ENCODE assay signal across 8 cellular contexts in genomic region chr17:64984776-64985521, GRCh38.
DNase-seq lines count a peak whose midpoint lies in the region; ATAC-seq and TF ChIP-seq lines count a peak whose summit lies in the region.

No MANE protein-coding gene starts in this region.

- peaks cover 5% of the 10 kb centered on the region for H3K9me3 Mint-ChIP-seq in activated T-helper 1 cell treated with anti-CD3 and anti-CD28 coated beads, Interleukin-12 subunit alpha, Interleukin-12 subunit beta, Interleukin-2, Interleukin-4 antibody, amounts not matched to agents 30 ng/mL and 10 ng/mL and 1 ng/mL, durations not matched to agents 14 hours and 24 hours and 36 hours
- H3K9me3 Mint-ChIP-seq in stimulated activated naive CD8-positive, alpha-beta T cell treated with anti-CD3 and anti-CD28 coated beads, Interleukin-15, amount 100 ng/mL, for 72 hours = peaks cover 6 to 8% of the 10 kb centered on the region in 2 donors

- peak; percentile 27 for ATAC-seq in stimulated activated naive CD8-positive, alpha-beta T cell treated with anti-CD3 and anti-CD28 coated beads, Interleukin-15, amount 100 ng/mL, for 72 hours
- ATAC-seq in GM21737 (IDR thresholded peaks at IDR 0.05; ENCODE audit: unreplicated experiment) (no peak), HG03196 (IDR thresholded peaks at IDR 0.05; ENCODE audit: unreplicated experiment) (no peak)

- DNase-seq in A172 (ENCODE audit: low spot score) = peak; percentile 49
- peak; percentile 36 for DNase-seq in LNCaP clone FGC (ENCODE audit: low read depth)
- peak; percentile 44 for DNase-seq in activated T-helper 1 cell treated with anti-CD3 and anti-CD28 coated beads, Interleukin-12 subunit alpha, Interleukin-12 subunit beta, Interleukin-2, Interleukin-4 antibody, amounts not matched to agents 30 ng/mL and 10 ng/mL and 1 ng/mL, durations not matched to agents 14 hours and 24 hours and 36 hours (ENCODE audit: low spot score)
- peak; percentile 72 for DNase-seq in iris pigment epithelial cell (ENCODE audit: low read depth)
- peak; percentile 35 to 44 for DNase-seq in stimulated activated naive CD8-positive, alpha-beta T cell treated with anti-CD3 and anti-CD28 coated beads, Interleukin-15, amount 100 ng/mL, for 72 hours
- no peak for DNase-seq in SW 1271 (lab: John Stamatoyannopoulos, UW)

- peak overlapping the region; percentile 99 for H3K27ac Mint-ChIP-seq in activated T-helper 1 cell treated with anti-CD3 and anti-CD28 coated beads, Interleukin-12 subunit alpha, Interleukin-12 subunit beta, Interleukin-2, Interleukin-4 antibody, amounts not matched to agents 30 ng/mL and 10 ng/mL and 1 ng/mL, durations not matched to agents 14 hours and 24 hours and 36 hours
- H3K27ac Mint-ChIP-seq in stimulated activated naive CD8-positive, alpha-beta T cell treated with anti-CD3 and anti-CD28 coated beads, Interleukin-15, amount 100 ng/mL, for 72 hours = peak overlapping the region; percentile 97 to 99

- no peak overlapping the region for H3K4me3 ChIP-seq in LNCaP clone FGC (ENCODE audit: low read depth, low read length)

- intact Hi-C loops in activated T-helper 1 cell treated with anti-CD3 and anti-CD28 coated beads, Interleukin-12 subunit alpha, Interleukin-12 subunit beta, Interleukin-2, Interleukin-4 antibody, amounts not matched to agents 30 ng/mL and 10 ng/mL and 1 ng/mL, durations not matched to agents 14 hours and 24 hours and 36 hours (cut with micrococcal nuclease) = loop anchor here (1.0 to 5.0 kb wide), 8 partner anchors 11 to 197 kb away; no protein-coding TSS in a partner anchor

- peaks cover 47% of the 10 kb centered on the region for H3K4me1 Mint-ChIP-seq in activated T-helper 1 cell treated with anti-CD3 and anti-CD28 coated beads, Interleukin-12 subunit alpha, Interleukin-12 subunit beta, Interleukin-2, Interleukin-4 antibody, amounts not matched to agents 30 ng/mL and 10 ng/mL and 1 ng/mL, durations not matched to agents 14 hours and 24 hours and 36 hours (ENCODE audit: low read depth)
- H3K4me1 Mint-ChIP-seq in stimulated activated naive CD8-positive, alpha-beta T cell treated with anti-CD3 and anti-CD28 coated beads, Interleukin-15, amount 100 ng/mL, for 72 hours = peaks cover 61% of the 10 kb centered on the region

- TF ChIP-seq CTCF in LNCaP clone FGC (IDR thresholded peaks at IDR 0.05; ENCODE audit: control insufficient read depth, extremely low read depth, insufficient read depth) = no peak

- H3K4me3 Mint-ChIP-seq in activated T-helper 1 cell treated with anti-CD3 and anti-CD28 coated beads, Interleukin-12 subunit alpha, Interleukin-12 subunit beta, Interleukin-2, Interleukin-4 antibody, amounts not matched to agents 30 ng/mL and 10 ng/mL and 1 ng/mL, durations not matched to agents 14 hours and 24 hours and 36 hours = peak overlapping the region; percentile 82
- H3K4me3 Mint-ChIP-seq in stimulated activated naive CD8-positive, alpha-beta T cell treated with anti-CD3 and anti-CD28 coated beads, Interleukin-15, amount 100 ng/mL, for 72 hours = peak overlapping the region; percentile 85 to 93

- peaks cover 4% of the 10 kb centered on the region for H3K36me3 Mint-ChIP-seq in activated T-helper 1 cell treated with anti-CD3 and anti-CD28 coated beads, Interleukin-12 subunit alpha, Interleukin-12 subunit beta, Interleukin-2, Interleukin-4 antibody, amounts not matched to agents 30 ng/mL and 10 ng/mL and 1 ng/mL, durations not matched to agents 14 hours and 24 hours and 36 hours (ENCODE audit: low read depth)

- H3K27me3 Mint-ChIP-seq in activated T-helper 1 cell treated with anti-CD3 and anti-CD28 coated beads, Interleukin-12 subunit alpha, Interleukin-12 subunit beta, Interleukin-2, Interleukin-4 antibody, amounts not matched to agents 30 ng/mL and 10 ng/mL and 1 ng/mL, durations not matched to agents 14 hours and 24 hours and 36 hours (ENCODE audit: insufficient read depth) = no peaks in the 10 kb centered on the region
- no peaks in the 10 kb centered on the region for H3K27me3 Mint-ChIP-seq in stimulated activated naive CD8-positive, alpha-beta T cell treated with anti-CD3 and anti-CD28 coated beads, Interleukin-15, amount 100 ng/mL, for 72 hours

Comparison
In these comparisons a context has a peak if more than half of its experiments do, and no peak if none do; other contexts are left out.
1. DNase-seq: peak in A172 (single experiment), LNCaP clone FGC (single experiment), activated T-helper 1 cell treated with anti-CD3 and anti-CD28 coated beads, Interleukin-12 subunit alpha, Interleukin-12 subunit beta, Interleukin-2, Interleukin-4 antibody, amounts not matched to agents 30 ng/mL and 10 ng/mL and 1 ng/mL, durations not matched to agents 14 hours and 24 hours and 36 hours (single experiment), iris pigment epithelial cell (single experiment) and stimulated activated naive CD8-positive, alpha-beta T cell treated with anti-CD3 and anti-CD28 coated beads, Interleukin-15, amount 100 ng/mL, for 72 hours (2 of 2); none in SW 1271 (0 of 2).